ENCODE assay signal across 1 cellular context in genomic region chrX:147875866-147876596, GRCh38.
TF ChIP-seq lines count a peak whose summit lies in the region.

No MANE protein-coding gene starts in this region.

TF ChIP-seq in HepG2, 621 proteins besides CTCF, POLR2A, EP300 and RAD21 (continued from another document and continues in another):
- peak; percentile 61; the same call in 1 of the 2 replicates for TF ChIP-seq SOX5 (CRISPR knock-in tag; IDR thresholded peaks at IDR 0.05; ENCODE audit: borderline replicate concordance)
- peak; percentile 81 for TF ChIP-seq BCL6 (CRISPR knock-in tag; IDR thresholded peaks at IDR 0.05)
- TF ChIP-seq CEBPB (IDR thresholded peaks at IDR 0.05; ENCODE audit: borderline replicate concordance, low read depth, low read length), result peak; percentile 70; the same call in 1 of the 2 replicates
- peak; percentile 22 for TF ChIP-seq TEAD3 (CRISPR knock-in tag; optimal IDR thresholded peaks at IDR 0.05; ENCODE audit: borderline replicate concordance)
- 0 out of 2 replicates have a peak, but pooled peaks have one; percentile 8 for TF ChIP-seq TCF7 (IDR thresholded peaks at IDR 0.05; ENCODE audit: low read depth)
- peak; percentile 79 for TF ChIP-seq CEBPG (CRISPR knock-in tag; IDR thresholded peaks at IDR 0.05)
- TF ChIP-seq SOX13 (IDR thresholded peaks at IDR 0.05), result no peak
- TF ChIP-seq SOX13 (CRISPR knock-in tag; conservative IDR thresholded peaks at IDR 0.05 in 1 of 2, IDR thresholded peaks at IDR 0.05 in 1 of 2), result peak in 1 of 2 experiments; percentile 57; a peak in 2 of 4 replicates
- TF ChIP-seq YY1 (IDR thresholded peaks at IDR 0.05; ENCODE audit: insufficient read depth, insufficient replicate concordance, low read depth, low read length), result peak; percentile 14
- TF ChIP-seq ZFY (CRISPR knock-in tag; IDR thresholded peaks at IDR 0.05), result no peak
- 0 out of 2 replicates have a peak, but pooled peaks have one; percentile 2 for TF ChIP-seq STAG1 (CRISPR knock-in tag; IDR thresholded peaks at IDR 0.05)
- peak; percentile 65 for TF ChIP-seq ATF7 (IDR thresholded peaks at IDR 0.05)
- peak; percentile 29; the same call in 1 of the 2 replicates for TF ChIP-seq ATF7 (CRISPR knock-in tag; IDR thresholded peaks at IDR 0.05)
- TF ChIP-seq KDM6A (CRISPR knock-in tag; IDR thresholded peaks at IDR 0.05; ENCODE audit: low read depth), result no peak
- TF ChIP-seq RXRA (CRISPR knock-in tag; IDR thresholded peaks at IDR 0.05), result peak; percentile 46; the same call in 1 of the 2 replicates
- TF ChIP-seq ZBTB38 (CRISPR knock-in tag; IDR thresholded peaks at IDR 0.05), result peak; percentile 55; the same call in 1 of the 2 replicates
- TF ChIP-seq FOSL2 (CRISPR knock-in tag; IDR thresholded peaks at IDR 0.05), result peak; percentile 38; the same call in 1 of the 2 replicates
- TF ChIP-seq ZNF446 (CRISPR knock-in tag; IDR thresholded peaks at IDR 0.05), result no peak
- TF ChIP-seq ZGPAT (CRISPR knock-in tag; IDR thresholded peaks at IDR 0.05), result 0 out of 2 replicates have a peak, but pooled peaks have one; percentile 58
- TF ChIP-seq CREM (IDR thresholded peaks at IDR 0.05), result peak; percentile 44
- TF ChIP-seq CREM (CRISPR knock-in tag; IDR thresholded peaks at IDR 0.05), result no peak
- no peak for TF ChIP-seq SNAI1 (CRISPR knock-in tag; IDR thresholded peaks at IDR 0.05; ENCODE audit: borderline replicate concordance)
- TF ChIP-seq RFXAP (CRISPR knock-in tag; IDR thresholded peaks at IDR 0.05; ENCODE audit: borderline replicate concordance), result peak; percentile 91
- TF ChIP-seq NR2F1 (CRISPR knock-in tag; IDR thresholded peaks at IDR 0.05), result peak in 1 of 2 experiments; percentile 60; a peak in 2 of 4 replicates
- TF ChIP-seq TOE1 (CRISPR knock-in tag; IDR thresholded peaks at IDR 0.05), result no peak
- TF ChIP-seq PHF21A (CRISPR knock-in tag; IDR thresholded peaks at IDR 0.05), result peak; percentile 64; the same call in 1 of the 2 replicates
- no peak for TF ChIP-seq ZBTB2 (CRISPR knock-in tag; IDR thresholded peaks at IDR 0.05; ENCODE audit: low read depth)
- TF ChIP-seq GFI1 (CRISPR knock-in tag; IDR thresholded peaks at IDR 0.05; ENCODE audit: borderline replicate concordance), result peak; percentile 70; the same call in 1 of the 2 replicates
- peak; percentile 93 for TF ChIP-seq MED1 (CRISPR knock-in tag; IDR thresholded peaks at IDR 0.05)
- peak; percentile 19; the same call in 1 of the 2 replicates for TF ChIP-seq NR2C2 (CRISPR knock-in tag; IDR thresholded peaks at IDR 0.05; ENCODE audit: borderline replicate concordance)
- 0 out of 2 replicates have a peak, but pooled peaks have one; percentile 40 for TF ChIP-seq JUN (CRISPR knock-in tag; IDR thresholded peaks at IDR 0.05)
- TF ChIP-seq PLSCR1 (CRISPR knock-in tag; IDR thresholded peaks at IDR 0.05; ENCODE audit: borderline replicate concordance), result no peak
- peak; percentile 75 for TF ChIP-seq FOXK2 (IDR thresholded peaks at IDR 0.05)
- peak; percentile 76; the same call in 1 of the 2 replicates for TF ChIP-seq ELF3 (CRISPR knock-in tag; IDR thresholded peaks at IDR 0.05)
- peak; percentile 50; the same call in 1 of the 2 replicates for TF ChIP-seq IKZF5 (CRISPR knock-in tag; IDR thresholded peaks at IDR 0.05)
- TF ChIP-seq KDM5A (IDR thresholded peaks at IDR 0.05; ENCODE audit: borderline replicate concordance, low read length), result no peak
- 0 out of 2 replicates have a peak, but pooled peaks have one; percentile 32 for TF ChIP-seq ZNF574 (CRISPR knock-in tag; IDR thresholded peaks at IDR 0.05)
- peak; percentile 64 for TF ChIP-seq NFYB (CRISPR knock-in tag; IDR thresholded peaks at IDR 0.05)
- TF ChIP-seq MAFF (IDR thresholded peaks at IDR 0.05; ENCODE audit: low read depth, low read length), result peak; percentile 94
- no peak for TF ChIP-seq ZNF7 (CRISPR knock-in tag; IDR thresholded peaks at IDR 0.05)
- peak; percentile 75 for TF ChIP-seq FOXP4 (CRISPR knock-in tag; IDR thresholded peaks at IDR 0.05)
- peak in 1 of 2 experiments; percentile 50; a peak in 1 of 4 replicates for TF ChIP-seq ATF4 (CRISPR knock-in tag; IDR thresholded peaks at IDR 0.05)
- TF ChIP-seq NFIC (IDR thresholded peaks at IDR 0.05; ENCODE audit: low read length), result peak; percentile 91
- peak; percentile 36; the same call in 1 of the 2 replicates for TF ChIP-seq TFE3 (CRISPR knock-in tag; IDR thresholded peaks at IDR 0.05)
- peak; percentile 98 for TF ChIP-seq RARA (CRISPR knock-in tag; IDR thresholded peaks at IDR 0.05)
- TF ChIP-seq MAFK (conservative IDR thresholded peaks at IDR 0.05 in 1 of 2, IDR thresholded peaks at IDR 0.05 in 1 of 2; ENCODE audit: low read length in 2 of 2), result peak; percentile 93 to 95
- 0 out of 2 replicates have a peak, but pooled peaks have one; percentile 24 for TF ChIP-seq POGK (CRISPR knock-in tag; conservative IDR thresholded peaks at IDR 0.05)
- TF ChIP-seq PBX2 (CRISPR knock-in tag; IDR thresholded peaks at IDR 0.05), result no peak
- TF ChIP-seq ZNF362 (CRISPR knock-in tag; IDR thresholded peaks at IDR 0.05; ENCODE audit: borderline replicate concordance), result peak; percentile 37; the same call in 1 of the 2 replicates
- TF ChIP-seq ZBTB8A (CRISPR knock-in tag; IDR thresholded peaks at IDR 0.05; ENCODE audit: borderline replicate concordance, low read depth), result no peak
- 0 out of 2 replicates have a peak, but pooled peaks have one; percentile 30 for TF ChIP-seq MEF2D (CRISPR knock-in tag; IDR thresholded peaks at IDR 0.05)
